In the genomic region with DNA sequence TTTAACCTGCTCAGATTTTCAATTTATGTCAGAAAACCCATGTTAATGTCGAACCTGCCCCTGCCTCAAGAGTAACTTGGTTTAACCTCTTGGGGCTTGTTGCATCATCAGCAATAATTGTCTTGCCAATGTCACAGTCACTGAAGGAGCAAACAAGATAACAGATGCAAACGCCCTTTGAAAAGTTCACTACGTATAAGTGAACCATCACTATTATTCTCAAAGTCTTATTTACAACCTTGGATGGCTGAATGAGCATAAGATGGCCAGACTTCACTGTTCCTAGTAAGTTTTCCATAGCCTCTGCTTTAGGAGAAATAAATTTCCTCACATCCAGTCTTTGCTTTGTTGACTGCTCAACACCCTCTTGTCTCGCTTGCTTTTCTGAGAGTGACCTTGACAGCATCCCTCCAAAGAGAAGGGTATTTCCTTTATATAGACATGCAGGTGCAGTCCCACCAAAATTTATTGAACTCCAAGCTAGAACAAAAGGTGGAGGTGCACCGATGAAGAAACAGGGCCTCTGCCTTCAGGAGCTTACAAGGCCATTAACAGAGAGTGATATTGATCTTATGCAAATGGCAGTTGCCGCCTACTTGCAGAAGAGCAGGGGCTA, we compare ENCODE assay signal across 1 cellular context.
TF ChIP-seq lines count a peak whose summit lies in the region.

No MANE protein-coding gene starts in this region.

TF ChIP-seq in K562, 482 proteins besides CTCF, POLR2A, EP300 and RAD21 (continued from another document and continues in another):
- TF ChIP-seq JUND (IDR thresholded peaks at IDR 0.05; ENCODE audit: borderline replicate concordance, low read depth, low read length), result peak; percentile 94
- peak; percentile 91 for TF ChIP-seq JUND (tag; IDR thresholded peaks at IDR 0.05; ENCODE audit: borderline replicate concordance, low read depth, low read length)
- no peak for TF ChIP-seq CHD2 (IDR thresholded peaks at IDR 0.05; ENCODE audit: low read depth, low read length)
- TF ChIP-seq FIP1L1 (IDR thresholded peaks at IDR 0.05; ENCODE audit: low read depth, low read length, poor library complexity, severe bottlenecking), result no peak
- 0 out of 2 replicates have a peak, but pooled peaks have one; percentile 90 for TF ChIP-seq HLTF (IDR thresholded peaks at IDR 0.05)
- no peak for TF ChIP-seq FOXP1 (CRISPR knock-in tag; IDR thresholded peaks at IDR 0.05)
- TF ChIP-seq RAD51 (IDR thresholded peaks at IDR 0.05; ENCODE audit: borderline replicate concordance, low read depth), result no peak
- TF ChIP-seq ZNF3 (CRISPR knock-in tag; IDR thresholded peaks at IDR 0.05), result no peak
- TF ChIP-seq IRF2 (CRISPR knock-in tag; IDR thresholded peaks at IDR 0.05), result no peak
- TF ChIP-seq, protein P1, sequence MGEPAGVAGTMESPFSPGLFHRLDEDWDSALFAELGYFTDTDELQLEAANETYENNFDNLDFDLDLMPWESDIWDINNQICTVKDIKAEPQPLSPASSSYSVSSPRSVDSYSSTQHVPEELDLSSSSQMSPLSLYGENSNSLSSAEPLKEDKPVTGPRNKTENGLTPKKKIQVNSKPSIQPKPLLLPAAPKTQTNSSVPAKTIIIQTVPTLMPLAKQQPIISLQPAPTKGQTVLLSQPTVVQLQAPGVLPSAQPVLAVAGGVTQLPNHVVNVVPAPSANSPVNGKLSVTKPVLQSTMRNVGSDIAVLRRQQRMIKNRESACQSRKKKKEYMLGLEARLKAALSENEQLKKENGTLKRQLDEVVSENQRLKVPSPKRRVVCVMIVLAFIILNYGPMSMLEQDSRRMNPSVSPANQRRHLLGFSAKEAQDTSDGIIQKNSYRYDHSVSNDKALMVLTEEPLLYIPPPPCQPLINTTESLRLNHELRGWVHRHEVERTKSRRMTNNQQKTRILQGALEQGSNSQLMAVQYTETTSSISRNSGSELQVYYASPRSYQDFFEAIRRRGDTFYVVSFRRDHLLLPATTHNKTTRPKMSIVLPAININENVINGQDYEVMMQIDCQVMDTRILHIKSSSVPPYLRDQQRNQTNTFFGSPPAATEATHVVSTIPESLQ (CRISPR knock-in tag; IDR thresholded peaks at IDR 0.05), result peak; percentile 82; the same call in 1 of the 2 replicates
- no peak for TF ChIP-seq NR2C2 (CRISPR knock-in tag; IDR thresholded peaks at IDR 0.05)
- TF ChIP-seq NR2C2 (tag; IDR thresholded peaks at IDR 0.05), result peak; percentile 83
- no peak for TF ChIP-seq KAT8 (IDR thresholded peaks at IDR 0.05; ENCODE audit: low read depth)
- TF ChIP-seq, protein P2, sequence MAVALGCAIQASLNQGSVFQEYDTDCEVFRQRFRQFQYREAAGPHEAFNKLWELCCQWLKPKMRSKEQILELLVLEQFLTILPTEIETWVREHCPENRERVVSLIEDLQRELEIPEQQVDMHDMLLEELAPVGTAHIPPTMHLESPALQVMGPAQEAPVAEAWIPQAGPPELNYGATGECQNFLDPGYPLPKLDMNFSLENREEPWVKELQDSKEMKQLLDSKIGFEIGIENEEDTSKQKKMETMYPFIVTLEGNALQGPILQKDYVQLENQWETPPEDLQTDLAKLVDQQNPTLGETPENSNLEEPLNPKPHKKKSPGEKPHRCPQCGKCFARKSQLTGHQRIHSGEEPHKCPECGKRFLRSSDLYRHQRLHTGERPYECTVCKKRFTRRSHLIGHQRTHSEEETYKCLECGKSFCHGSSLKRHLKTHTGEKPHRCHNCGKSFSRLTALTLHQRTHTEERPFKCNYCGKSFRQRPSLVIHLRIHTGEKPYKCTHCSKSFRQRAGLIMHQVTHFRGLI (CRISPR knock-in tag; IDR thresholded peaks at IDR 0.05), result no peak
- TF ChIP-seq, protein P3, sequence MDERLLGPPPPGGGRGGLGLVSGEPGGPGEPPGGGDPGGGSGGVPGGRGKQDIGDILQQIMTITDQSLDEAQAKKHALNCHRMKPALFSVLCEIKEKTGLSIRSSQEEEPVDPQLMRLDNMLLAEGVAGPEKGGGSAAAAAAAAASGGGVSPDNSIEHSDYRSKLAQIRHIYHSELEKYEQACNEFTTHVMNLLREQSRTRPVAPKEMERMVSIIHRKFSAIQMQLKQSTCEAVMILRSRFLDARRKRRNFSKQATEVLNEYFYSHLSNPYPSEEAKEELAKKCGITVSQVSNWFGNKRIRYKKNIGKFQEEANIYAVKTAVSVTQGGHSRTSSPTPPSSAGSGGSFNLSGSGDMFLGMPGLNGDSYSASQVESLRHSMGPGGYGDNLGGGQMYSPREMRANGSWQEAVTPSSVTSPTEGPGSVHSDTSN (CRISPR knock-in tag; IDR thresholded peaks at IDR 0.05; ENCODE audit: low read depth), result no peak
- TF ChIP-seq, protein P3 (tag; conservative IDR thresholded peaks at IDR 0.05; ENCODE audit: low read depth), result 0 out of 2 replicates have a peak, but pooled peaks have one; percentile 25
- TF ChIP-seq, protein P4, sequence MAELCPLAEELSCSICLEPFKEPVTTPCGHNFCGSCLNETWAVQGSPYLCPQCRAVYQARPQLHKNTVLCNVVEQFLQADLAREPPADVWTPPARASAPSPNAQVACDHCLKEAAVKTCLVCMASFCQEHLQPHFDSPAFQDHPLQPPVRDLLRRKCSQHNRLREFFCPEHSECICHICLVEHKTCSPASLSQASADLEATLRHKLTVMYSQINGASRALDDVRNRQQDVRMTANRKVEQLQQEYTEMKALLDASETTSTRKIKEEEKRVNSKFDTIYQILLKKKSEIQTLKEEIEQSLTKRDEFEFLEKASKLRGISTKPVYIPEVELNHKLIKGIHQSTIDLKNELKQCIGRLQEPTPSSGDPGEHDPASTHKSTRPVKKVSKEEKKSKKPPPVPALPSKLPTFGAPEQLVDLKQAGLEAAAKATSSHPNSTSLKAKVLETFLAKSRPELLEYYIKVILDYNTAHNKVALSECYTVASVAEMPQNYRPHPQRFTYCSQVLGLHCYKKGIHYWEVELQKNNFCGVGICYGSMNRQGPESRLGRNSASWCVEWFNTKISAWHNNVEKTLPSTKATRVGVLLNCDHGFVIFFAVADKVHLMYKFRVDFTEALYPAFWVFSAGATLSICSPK (IDR thresholded peaks at IDR 0.05; ENCODE audit: borderline replicate concordance), result no peak
- no peak for TF ChIP-seq ZNF75A (CRISPR knock-in tag; IDR thresholded peaks at IDR 0.05)
- TF ChIP-seq ARID4B (CRISPR knock-in tag; IDR thresholded peaks at IDR 0.05), result no peak
- TF ChIP-seq SLC30A9 (CRISPR knock-in tag; IDR thresholded peaks at IDR 0.05), result no peak
- peak; percentile 97 for TF ChIP-seq GATA2 (CRISPR knock-in tag; IDR thresholded peaks at IDR 0.05)
- TF ChIP-seq, protein P5, sequence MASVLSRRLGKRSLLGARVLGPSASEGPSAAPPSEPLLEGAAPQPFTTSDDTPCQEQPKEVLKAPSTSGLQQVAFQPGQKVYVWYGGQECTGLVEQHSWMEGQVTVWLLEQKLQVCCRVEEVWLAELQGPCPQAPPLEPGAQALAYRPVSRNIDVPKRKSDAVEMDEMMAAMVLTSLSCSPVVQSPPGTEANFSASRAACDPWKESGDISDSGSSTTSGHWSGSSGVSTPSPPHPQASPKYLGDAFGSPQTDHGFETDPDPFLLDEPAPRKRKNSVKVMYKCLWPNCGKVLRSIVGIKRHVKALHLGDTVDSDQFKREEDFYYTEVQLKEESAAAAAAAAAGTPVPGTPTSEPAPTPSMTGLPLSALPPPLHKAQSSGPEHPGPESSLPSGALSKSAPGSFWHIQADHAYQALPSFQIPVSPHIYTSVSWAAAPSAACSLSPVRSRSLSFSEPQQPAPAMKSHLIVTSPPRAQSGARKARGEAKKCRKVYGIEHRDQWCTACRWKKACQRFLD (CRISPR knock-in tag; IDR thresholded peaks at IDR 0.05), result peak; percentile 77
- no peak for TF ChIP-seq HEY1 (CRISPR knock-in tag; IDR thresholded peaks at IDR 0.05; ENCODE audit: borderline replicate concordance)
- no peak for TF ChIP-seq KHSRP (IDR thresholded peaks at IDR 0.05)
- TF ChIP-seq HES1 (IDR thresholded peaks at IDR 0.05; ENCODE audit: low read depth), result peak; percentile 26; the same call in 1 of the 2 replicates
- peak; percentile 23; the same call in 1 of the 2 replicates for TF ChIP-seq NR2F6 (CRISPR knock-in tag; IDR thresholded peaks at IDR 0.05)
- peak; percentile 53 for TF ChIP-seq NEUROD1 (IDR thresholded peaks at IDR 0.05; ENCODE audit: borderline replicate concordance, low read depth, low read length, partially characterized antibody)
- TF ChIP-seq GMEB1 (CRISPR knock-in tag; IDR thresholded peaks at IDR 0.05), result no peak; the same call in 1 of the 2 replicates
- 0 out of 2 replicates have a peak, but pooled peaks have one; percentile 2 for TF ChIP-seq ZNF212 (CRISPR knock-in tag; IDR thresholded peaks at IDR 0.05)
- TF ChIP-seq SIN3A (IDR thresholded peaks at IDR 0.05; ENCODE audit: borderline replicate concordance in 2 of 2, control insufficient read depth in 1 of 2, low read depth in 2 of 2, low read length in 2 of 2), result no peak
- TF ChIP-seq SMARCC2 (IDR thresholded peaks at IDR 0.05; ENCODE audit: low read depth), result peak; percentile 15
- TF ChIP-seq, protein P6, sequence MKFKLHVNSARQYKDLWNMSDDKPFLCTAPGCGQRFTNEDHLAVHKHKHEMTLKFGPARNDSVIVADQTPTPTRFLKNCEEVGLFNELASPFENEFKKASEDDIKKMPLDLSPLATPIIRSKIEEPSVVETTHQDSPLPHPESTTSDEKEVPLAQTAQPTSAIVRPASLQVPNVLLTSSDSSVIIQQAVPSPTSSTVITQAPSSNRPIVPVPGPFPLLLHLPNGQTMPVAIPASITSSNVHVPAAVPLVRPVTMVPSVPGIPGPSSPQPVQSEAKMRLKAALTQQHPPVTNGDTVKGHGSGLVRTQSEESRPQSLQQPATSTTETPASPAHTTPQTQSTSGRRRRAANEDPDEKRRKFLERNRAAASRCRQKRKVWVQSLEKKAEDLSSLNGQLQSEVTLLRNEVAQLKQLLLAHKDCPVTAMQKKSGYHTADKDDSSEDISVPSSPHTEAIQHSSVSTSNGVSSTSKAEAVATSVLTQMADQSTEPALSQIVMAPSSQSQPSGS (CRISPR knock-in tag; IDR thresholded peaks at IDR 0.05), result no peak
- peak; percentile 42; the same call in 1 of the 2 replicates for TF ChIP-seq NR2C1 (IDR thresholded peaks at IDR 0.05)
- TF ChIP-seq NR2C1 (tag; IDR thresholded peaks at IDR 0.05), result peak; percentile 70
- TF ChIP-seq TCF15 (CRISPR knock-in tag; IDR thresholded peaks at IDR 0.05), result 0 out of 2 replicates have a peak, but pooled peaks have one; percentile 5
